In genomic region chr17:19281161-19281560, GRCh38 we compare ENCODE assay signal across 1 cellular context.
TF ChIP-seq lines count a peak whose summit lies in the region.

No MANE protein-coding gene starts in this region.

TF ChIP-seq in H1, 55 proteins besides CTCF, POLR2A, EP300 and RAD21 (continued from another document):
- TF ChIP-seq POLR2AphosphoS5 (IDR thresholded peaks at IDR 0.05; ENCODE audit: low read depth, low read length), result no peak
- TF ChIP-seq NRF1 (IDR thresholded peaks at IDR 0.05; ENCODE audit: low read depth, low read length), result no peak
